In genomic region chrX:29461039-29461438, GRCh38 we compare ENCODE assay signal across 15 cellular contexts.
"Had no signal": no experiment of that assay in that cellular context is flagged by ENCODE, and none has a peak within 500 bp of the region (broad histone marks: within the 10 kb centered on the region; RNA-seq: fewer than 3 reads in every experiment).

No MANE protein-coding gene starts in this region.

- H3K36me3 ChIP-seq: gastrocnemius medialis, heart left ventricle, lower lobe of right lung, prostate gland, spleen, thyroid gland had no signal

- DNase-seq: activated CD4-positive, alpha-beta T cell treated with anti-CD3 and anti-CD28 coated beads, Interleukin-2, amount 10 ng/mL, durations not matched to agents 7 days and 5 days; activated CD4-positive, CD25-positive, alpha-beta regulatory T cell; activated CD8-positive, alpha-beta memory T cell treated with anti-CD3 and anti-CD28 coated beads for 24 hours; activated gamma-delta T cell treated with Interleukin-2 at 50 U/mL for 16 hours; amniotic stem cell; dermis blood vessel endothelial cell; effector memory CD8-positive, alpha-beta T cell; gastrocnemius medialis; heart left ventricle; left cardiac atrium; lower lobe of right lung; spleen; thyroid gland had no signal

- H3K27me3 ChIP-seq: gastrocnemius medialis, heart left ventricle, spleen, thyroid gland had no signal

- H3K9me3 ChIP-seq: gastrocnemius medialis, heart left ventricle, lower lobe of right lung, prostate gland, spleen, thyroid gland had no signal

- ATAC-seq: effector memory CD8-positive, alpha-beta T cell; gastrocnemius medialis; heart left ventricle; left cardiac atrium; lower lobe of right lung; sciatic nerve had no signal

- H3K4me1 ChIP-seq: gastrocnemius medialis, heart left ventricle, lower lobe of right lung, prostate gland, spleen, thyroid gland had no signal

- H3K27ac ChIP-seq: gastrocnemius medialis, heart left ventricle, lower lobe of right lung, prostate gland, spleen, thyroid gland had no signal

- H3K4me3 ChIP-seq: gastrocnemius medialis, heart left ventricle, lower lobe of right lung, prostate gland, spleen, thyroid gland had no signal
